In the genomic region with DNA sequence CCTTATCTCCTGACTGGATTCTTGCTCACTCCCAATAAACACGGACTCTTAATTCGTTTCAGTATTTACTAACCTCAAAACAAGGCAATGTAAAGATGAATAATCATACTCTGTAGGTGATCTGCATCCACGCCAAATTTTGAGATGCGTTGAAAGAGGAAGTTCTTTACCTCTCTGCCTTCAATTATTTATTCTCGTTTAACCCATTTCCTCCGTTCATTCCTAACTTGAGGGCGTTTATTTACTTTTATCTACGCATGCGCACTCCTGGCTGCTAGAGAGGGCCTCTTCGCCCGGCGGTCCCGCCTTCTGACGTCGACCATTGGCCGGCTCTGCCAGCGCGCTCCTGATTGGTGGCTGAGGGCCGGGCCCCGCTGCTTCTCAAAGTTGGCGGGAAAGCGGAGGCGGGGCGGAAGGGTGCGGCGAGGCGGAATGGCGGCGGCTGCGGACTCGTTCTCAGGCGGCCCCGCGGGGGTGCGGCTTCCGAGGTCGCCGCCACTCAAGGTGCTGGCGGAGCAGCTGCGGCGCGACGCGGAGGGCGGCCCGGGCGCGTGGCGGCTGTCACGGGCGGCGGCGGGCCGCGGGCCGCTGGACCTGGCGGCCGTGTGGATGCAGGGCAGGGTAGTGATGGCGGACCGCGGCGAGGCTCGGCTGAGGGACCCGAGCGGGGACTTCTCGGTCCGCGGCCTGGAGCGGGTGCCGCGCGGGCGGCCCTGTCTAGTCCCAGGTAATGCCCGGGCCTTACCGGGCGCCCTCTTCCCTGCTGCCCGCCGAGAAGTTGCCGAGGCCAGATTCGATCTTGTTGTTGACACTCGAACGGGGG, we compare ENCODE assay signal across 1 cellular context.
TF ChIP-seq lines count a peak whose summit lies in the region.

A gene (plus strand): TSS at position 420 of the 823 bp plus-strand sequence. CDS start 13 bp downstream, at position 433.

TF ChIP-seq in HCT116, 20 proteins besides CTCF, POLR2A, EP300 and RAD21 (continued from another document):
- TF ChIP-seq, protein P1, sequence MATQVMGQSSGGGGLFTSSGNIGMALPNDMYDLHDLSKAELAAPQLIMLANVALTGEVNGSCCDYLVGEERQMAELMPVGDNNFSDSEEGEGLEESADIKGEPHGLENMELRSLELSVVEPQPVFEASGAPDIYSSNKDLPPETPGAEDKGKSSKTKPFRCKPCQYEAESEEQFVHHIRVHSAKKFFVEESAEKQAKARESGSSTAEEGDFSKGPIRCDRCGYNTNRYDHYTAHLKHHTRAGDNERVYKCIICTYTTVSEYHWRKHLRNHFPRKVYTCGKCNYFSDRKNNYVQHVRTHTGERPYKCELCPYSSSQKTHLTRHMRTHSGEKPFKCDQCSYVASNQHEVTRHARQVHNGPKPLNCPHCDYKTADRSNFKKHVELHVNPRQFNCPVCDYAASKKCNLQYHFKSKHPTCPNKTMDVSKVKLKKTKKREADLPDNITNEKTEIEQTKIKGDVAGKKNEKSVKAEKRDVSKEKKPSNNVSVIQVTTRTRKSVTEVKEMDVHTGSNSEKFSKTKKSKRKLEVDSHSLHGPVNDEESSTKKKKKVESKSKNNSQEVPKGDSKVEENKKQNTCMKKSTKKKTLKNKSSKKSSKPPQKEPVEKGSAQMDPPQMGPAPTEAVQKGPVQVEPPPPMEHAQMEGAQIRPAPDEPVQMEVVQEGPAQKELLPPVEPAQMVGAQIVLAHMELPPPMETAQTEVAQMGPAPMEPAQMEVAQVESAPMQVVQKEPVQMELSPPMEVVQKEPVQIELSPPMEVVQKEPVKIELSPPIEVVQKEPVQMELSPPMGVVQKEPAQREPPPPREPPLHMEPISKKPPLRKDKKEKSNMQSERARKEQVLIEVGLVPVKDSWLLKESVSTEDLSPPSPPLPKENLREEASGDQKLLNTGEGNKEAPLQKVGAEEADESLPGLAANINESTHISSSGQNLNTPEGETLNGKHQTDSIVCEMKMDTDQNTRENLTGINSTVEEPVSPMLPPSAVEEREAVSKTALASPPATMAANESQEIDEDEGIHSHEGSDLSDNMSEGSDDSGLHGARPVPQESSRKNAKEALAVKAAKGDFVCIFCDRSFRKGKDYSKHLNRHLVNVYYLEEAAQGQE (IDR thresholded peaks at IDR 0.05; ENCODE audit: low read depth) = no peak
- no peak for TF ChIP-seq CEBPB (IDR thresholded peaks at IDR 0.05; ENCODE audit: low read depth)
